28 cellular contexts compared by ENCODE assay signal in the genomic region with DNA sequence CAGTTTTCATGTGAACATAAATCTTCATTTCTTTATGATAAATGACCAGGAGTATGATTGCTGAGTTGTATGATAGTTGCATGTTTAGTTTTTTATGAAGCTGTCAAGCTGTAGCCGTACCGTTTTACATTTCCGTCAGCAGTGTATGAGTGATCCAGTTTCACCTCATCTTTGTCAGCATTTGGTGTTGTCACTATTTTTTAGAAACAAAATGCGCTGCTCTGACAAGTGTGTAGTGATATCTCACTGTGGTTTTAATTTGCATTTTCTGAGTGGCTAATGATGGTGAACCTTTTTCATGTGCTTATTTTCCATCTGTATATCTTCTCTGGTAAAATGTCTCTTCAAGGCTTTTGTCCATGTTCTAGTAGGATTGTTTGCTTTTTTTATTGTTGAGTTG. TPM values are rescaled to one million over a fixed set of nuclear protein-coding genes. Genes with fewer than 3 reads are reported as not detected.
"Had no signal": no experiment of that assay in that cellular context is flagged by ENCODE, and none has a peak within 500 bp of the region (broad histone marks: within the 10 kb centered on the region; RNA-seq: fewer than 3 reads in every experiment).

No MANE protein-coding gene starts in this region.

- H3K36me3 Mint-ChIP-seq: IgD-negative memory B cell had no signal

- H3K27me3 Mint-ChIP-seq: IgD-negative memory B cell had no signal

- H3K9me3 ChIP-seq: Peyer's patch had no signal

- H3K27ac Mint-ChIP-seq: IgD-negative memory B cell had no signal

- H3K36me3 ChIP-seq: Peyer's patch, SJCRH30 had no signal

- H2AFZ ChIP-seq: PC-9 had no signal

- H3K4me1 ChIP-seq: Peyer's patch had no signal

- H3K9ac ChIP-seq: KMS-11 had no signal

- H3K4me3 Mint-ChIP-seq: IgD-negative memory B cell had no signal

- H3K4me3 ChIP-seq: K562, PC-9, Peyer's patch, SJCRH30 had no signal

- FAIRE-seq: HTR-8/SVneo, K562 had no signal

- H3K27me3 ChIP-seq: Peyer's patch, SJCRH30 had no signal

- H3K27ac ChIP-seq: HL-60, KMS-11, PC-9, Peyer's patch, SJCRH30 had no signal

- ATAC-seq: K562, Right ventricle myocardium inferior, SK-N-SH treated with all-trans-retinoic acid at 6 μM for 48 hours had no signal

- H3K4me2 ChIP-seq: KMS-11, PC-9 had no signal

- DNase-seq: Kasumi-1, MM.1S, NCI-H1105, NCI-H1417, NCI-H1436 treated with DMSO at 0.1 percent for 48 hours, NCI-H1694, NCI-H187 treated with DMSO at 0.1 percent for 48 hours, NCI-H2029 treated with DMSO at 0.1 percent for 48 hours, NCI-H2107, NCI-H2227 treated with DMSO at 0.1 percent for 48 hours, NCI-H524, NCI-H526 treated with DMSO at 0.1 percent for 48 hours, NCI-H774, OCI-M1, PC-9, Peyer's patch, SHP77 treated with DMSO at 0.1 percent for 48 hours, SJCRH30 had no signal

RNA-seq across cellular contexts. Expression of a gene that starts 6.7 kb away (rescaled TPM):
- total RNA-seq: K562, M059J, NCI-H460, PC-9, Peyer's patch, Right ventricle myocardium inferior, RPMI7951, SJCRH30 had no signal
- polyA plus RNA-seq: IgD-negative memory B cell, K562 had no signal

RNA-seq across cellular contexts. Expression of a gene that starts 38.6 kb away (rescaled TPM):
- total RNA-seq: K562, M059J, NCI-H460, PC-9, Peyer's patch, Right ventricle myocardium inferior, RPMI7951, SJCRH30 had no signal
- polyA plus RNA-seq: IgD-negative memory B cell, K562 had no signal

RNA-seq across cellular contexts. Expression of a gene that starts 53.7 kb away (rescaled TPM):
- total RNA-seq: K562, M059J, NCI-H460, PC-9, Peyer's patch, Right ventricle myocardium inferior, RPMI7951, SJCRH30 had no signal
- polyA plus RNA-seq: IgD-negative memory B cell, K562 had no signal
